8 cellular contexts compared by ENCODE assay signal in genomic region chr12:80837342-80837978, GRCh38.
DNase-seq lines count a peak whose midpoint lies in the region; ATAC-seq and TF ChIP-seq lines count a peak whose summit lies in the region.

No MANE protein-coding gene starts in this region.

- H3K36me3 Mint-ChIP-seq in mesothelial cell of epicardium (no peaks in the 10 kb centered on the region), T-cell (no peaks in the 10 kb centered on the region)
- no peaks in the 10 kb centered on the region for H3K36me3 Mint-ChIP-seq in activated T-cell treated with anti-CD3 and anti-CD28 coated beads, Interleukin-2, amount 50 U/mL, for 24 hours (ENCODE audit: low read depth)

- CTCF ChIA-PET in T-cell (lab: Charles Lee) = interaction anchor here in 1 of 2 donors (1.0 kb wide), 1 partner anchor 292 kb away, joined by 3 read pairs; no protein-coding TSS in a partner anchor

- no peaks in the 10 kb centered on the region for H3K27me3 Mint-ChIP-seq in mesothelial cell of epicardium (ENCODE audit: low read depth)
- H3K27me3 Mint-ChIP-seq in activated T-cell treated with anti-CD3 and anti-CD28 coated beads, Interleukin-2, amount 50 U/mL, for 24 hours = no peaks in the 10 kb centered on the region
- no peaks in the 10 kb centered on the region for H3K27me3 Mint-ChIP-seq in T-cell

- peaks cover 19% of the 10 kb centered on the region for H3K4me1 Mint-ChIP-seq in mesothelial cell of epicardium
- H3K4me1 Mint-ChIP-seq in activated T-cell treated with anti-CD3 and anti-CD28 coated beads, Interleukin-2, amount 50 U/mL, for 24 hours (ENCODE audit: low read depth) = no peaks in the 10 kb centered on the region
- no peaks in the 10 kb centered on the region for H3K4me1 Mint-ChIP-seq in T-cell

- H3K27ac Mint-ChIP-seq in mesothelial cell of epicardium (no peak overlapping the region), T-cell (no peak overlapping the region)
- no peak overlapping the region for H3K27ac Mint-ChIP-seq in activated T-cell treated with anti-CD3 and anti-CD28 coated beads, Interleukin-2, amount 50 U/mL, for 24 hours

- H3K9me3 Mint-ChIP-seq in mesothelial cell of epicardium = no peaks in the 10 kb centered on the region
- peaks cover 3% of the 10 kb centered on the region for H3K9me3 Mint-ChIP-seq in activated T-cell treated with anti-CD3 and anti-CD28 coated beads, Interleukin-2, amount 50 U/mL, for 24 hours
- peaks cover 0 to 3% (median 0%) of the 10 kb centered on the region in 3 donors for H3K9me3 Mint-ChIP-seq in T-cell

- ATAC-seq in HG03196 (IDR thresholded peaks at IDR 0.05; ENCODE audit: unreplicated experiment) (peak; percentile 66), T-cell (replicated peaks in 1 of 4) (no peak)

- DNase-seq in SIG-M5 treated with dmso at 0.1 percent for 504 hours (lab: John Stamatoyannopoulos, UW; ENCODE audit: unreplicated experiment) = peak; percentile 46
- no peak for DNase-seq in SIG-M5 (lab: John Stamatoyannopoulos, UW)
- DNase-seq in NCI-H446 (lab: John Stamatoyannopoulos, UW) = peak; percentile 40 to 68
- peak; percentile 69 for DNase-seq in dedifferentiated amniotic fluid mesenchymal stem cell (ENCODE audit: extremely low spot score)
- DNase-seq in mesothelial cell of epicardium (ENCODE audit: low spot score in 2 of 2, unreplicated experiment in 2 of 2) = no peak
- DNase-seq in activated T-cell treated with anti-CD3 and anti-CD28 coated beads, Interleukin-2, amount 50 U/mL, for 24 hours = no peak
- DNase-seq in T-cell = no peak

- peak; percentile 43 for TF ChIP-seq CTCF in mesothelial cell of epicardium (IDR thresholded peaks at IDR 0.05; ENCODE audit: unreplicated experiment)

- POLR2A ChIA-PET in T-cell (lab: Charles Lee) = no interaction called here

- H3K4me3 Mint-ChIP-seq in mesothelial cell of epicardium (no peak overlapping the region), T-cell (no peak overlapping the region)
- H3K4me3 Mint-ChIP-seq in activated T-cell treated with anti-CD3 and anti-CD28 coated beads, Interleukin-2, amount 50 U/mL, for 24 hours = no peak overlapping the region

Comparison
In these comparisons a context has a peak if more than half of its experiments do, and no peak if none do; other contexts are left out.
1. DNase-seq: peak in SIG-M5 treated with dmso at 0.1 percent for 504 hours (single experiment), NCI-H446 (2 of 2) and dedifferentiated amniotic fluid mesenchymal stem cell (single experiment); none in SIG-M5 (single experiment), mesothelial cell of epicardium (0 of 2), activated T-cell treated with anti-CD3 and anti-CD28 coated beads, Interleukin-2, amount 50 U/mL, for 24 hours (single experiment) and T-cell (0 of 34).